8 cellular contexts compared by ENCODE assay signal in genomic region chr1:154326546-154327465, GRCh38. TPM values are rescaled to one million over a fixed set of nuclear protein-coding genes. Genes with fewer than 3 reads are reported as not detected.
DNase-seq lines count a peak whose midpoint lies in the region; FAIRE-seq and TF ChIP-seq lines count a peak whose summit lies in the region.

No MANE protein-coding gene starts in this region.

- no TSS peak for BruUV-seq in OCI-LY7 (replicated peaks; lab: Mats Ljungman, UMichigan)

- DNase-seq in GM04503 (ENCODE audit: low read depth) = peak; percentile 82
- DNase-seq in OCI-LY7 (ENCODE audit: low spot score) = no peak
- DNase-seq in dorsolateral prefrontal cortex = no peak
- DNase-seq in myocyte (ENCODE audit: low read depth) = peak; percentile 60
- no peak for DNase-seq in SKM-1 treated with dmso at 0.1 percent for 144 hours (lab: John Stamatoyannopoulos, UW; ENCODE audit: unreplicated experiment)
- DNase-seq in cortex of kidney (lab: John Stamatoyannopoulos, UW) = no peak
- no peak for DNase-seq in GM19239 (ENCODE audit: insufficient read length, low spot score)
- DNase-seq in NCI-H1694 (lab: John Stamatoyannopoulos, UW) = no peak

- CTCF ChIA-PET in OCI-LY7 (lab: Charles Lee; ENCODE audit: unreplicated experiment) = interaction anchor here (0.5 to 0.9 kb wide), 2 partner anchors 8 to 59 kb away, joined by 3 to 5 read pairs; no protein-coding TSS in a partner anchor

- POLR2A ChIA-PET in OCI-LY7 (lab: Charles Lee) = interaction anchor here (0.6 to 1.7 kb wide), 2 partner anchors 9 to 130 kb away, joined by 4 to 6 read pairs; no protein-coding TSS in a partner anchor

- H4K20me1 ChIP-seq in OCI-LY7 (ENCODE audit: insufficient read depth, low read length) = no peaks in the 10 kb centered on the region

- H3K9me3 ChIP-seq in OCI-LY7 (ENCODE audit: low read length) = no peaks in the 10 kb centered on the region

- H3K9me2 ChIP-seq in OCI-LY7 (ENCODE audit: insufficient read depth, low read length) = no peaks in the 10 kb centered on the region

- no peaks in the 10 kb centered on the region for H3K27me3 ChIP-seq in dorsolateral prefrontal cortex

- no peak for FAIRE-seq in GM19239 (lab: Jason Lieb, UNC)

- H2AFZ ChIP-seq in OCI-LY7 (ENCODE audit: low read length) = no peak overlapping the region

- TF ChIP-seq CTCF in OCI-LY7 (conservative IDR thresholded peaks at IDR 0.05; ENCODE audit: low read length) (0 out of 2 replicates have a peak, but pooled peaks have one; percentile 14), dorsolateral prefrontal cortex (IDR thresholded peaks at IDR 0.05 in 54 of 56, conservative IDR thresholded peaks at IDR 0.05 in 2 of 56; ENCODE audit: low read depth in 1 of 56, partially characterized antibody in 56 of 56) (peak in 13 of 56 donors; percentile 0 to 28 (median 8))

- peaks cover 7% of the 10 kb centered on the region; the same call in 1 of the 2 replicates for H3K36me3 ChIP-seq in OCI-LY7 (ENCODE audit: insufficient read depth, low read length)

- intact Hi-C loops in OCI-LY7 (cut with micrococcal nuclease; ENCODE audit: unreplicated experiment) = loop anchor here (1.0 to 10.0 kb wide), 2 partner anchors 8 to 218 kb away; no protein-coding TSS in a partner anchor
- intact Hi-C loops in dorsolateral prefrontal cortex (cut with DNase I) = loop anchor here (2.0 to 10.0 kb wide), 5 partner anchors 55 to 228 kb away; partner anchors contain the start of genes UBAP2L (in 2 of the 2), HAX1 (in 1 of the 2), IL6R (in 1 of the 2) and UBE2Q1 (in 1 of the 2)

- H3K27ac ChIP-seq in OCI-LY7 (ENCODE audit: low read depth, low read length, poor library complexity, severe bottlenecking) (no peak overlapping the region), dorsolateral prefrontal cortex (peak overlapping the region in 58 of 59 donors; percentile 74 to 96 (median 89))

- H3K79me2 ChIP-seq in OCI-LY7 (ENCODE audit: insufficient read depth, low read depth, low read length) = no peaks in the 10 kb centered on the region

- H3K4me2 ChIP-seq in OCI-LY7 (ENCODE audit: low read length) = peak overlapping the region; percentile 99

- H3K4me1 ChIP-seq in OCI-LY7 (ENCODE audit: insufficient read depth, low read length, poor library complexity, severe bottlenecking) = peaks cover 31% of the 10 kb centered on the region

- H3K4me3 ChIP-seq in OCI-LY7 (ENCODE audit: low read depth, low read length, poor library complexity, severe bottlenecking) (peak overlapping the region; percentile 83), dorsolateral prefrontal cortex (peak overlapping the region in 56 of 59 donors; percentile 63 to 89 (median 77))

RNA-seq across cellular contexts. Expression of gene ATP8B2, which starts 1.5 kb away (rescaled TPM):
- total RNA-seq in OCI-LY7 (2014; rRNA removed; shearing (Covaris generic)) = 20.3 and 28.8 TPM in 2 replicates
- total RNA-seq in OCI-LY7 (2022) (10.2 and 11.5 TPM in 2 replicates), dorsolateral prefrontal cortex (10 to 100 TPM; 28.2 to 80.0 (median 45.7) TPM), myocyte (44.0 and 46.9 TPM in 2 replicates)
- 52.9 TPM for polyA plus RNA-seq in myocyte (2012)

RNA-seq across cellular contexts. Expression of gene AQP10, which starts 5.9 kb away (rescaled TPM):
- not detected in 2 replicates for total RNA-seq in OCI-LY7 (2014; rRNA removed; shearing (Covaris generic))
- not detected in 2 replicates for total RNA-seq in OCI-LY7 (2022)
- total RNA-seq in dorsolateral prefrontal cortex = under 1 TPM in 2 of 120 experiments, not detected in 118; 0.29 to 0.30 TPM
- not detected in 2 replicates for total RNA-seq in myocyte
- polyA plus RNA-seq in myocyte (2012) = not detected

RNA-seq across cellular contexts. Expression of gene HAX1, which starts 54.4 kb away (rescaled TPM):
- total RNA-seq in OCI-LY7 (2014; rRNA removed; shearing (Covaris generic)) = 196 and 208 TPM in 2 replicates
- total RNA-seq in OCI-LY7 (2022) = 170 and 174 TPM in 2 replicates
- 100 to 1,000 TPM in 2 of 120 experiments, 10 to 100 TPM in 118; 51.9 to 102 (median 78.4) TPM for total RNA-seq in dorsolateral prefrontal cortex
- 91.7 and 115 TPM in 2 replicates for total RNA-seq in myocyte
- 165 TPM for polyA plus RNA-seq in myocyte (2012)

Comparison
In these comparisons a context has a peak if more than half of its experiments do, and no peak if none do; other contexts are left out.
1. DNase-seq: peak in GM04503 (single experiment) and myocyte (single experiment); none in OCI-LY7 (single experiment), dorsolateral prefrontal cortex (0 of 10), SKM-1 treated with dmso at 0.1 percent for 144 hours (single experiment), cortex of kidney (single experiment), GM19239 (single experiment) and NCI-H1694 (single experiment).